Comparison of ENCODE assay signal across 1 cellular context in the genomic region with DNA sequence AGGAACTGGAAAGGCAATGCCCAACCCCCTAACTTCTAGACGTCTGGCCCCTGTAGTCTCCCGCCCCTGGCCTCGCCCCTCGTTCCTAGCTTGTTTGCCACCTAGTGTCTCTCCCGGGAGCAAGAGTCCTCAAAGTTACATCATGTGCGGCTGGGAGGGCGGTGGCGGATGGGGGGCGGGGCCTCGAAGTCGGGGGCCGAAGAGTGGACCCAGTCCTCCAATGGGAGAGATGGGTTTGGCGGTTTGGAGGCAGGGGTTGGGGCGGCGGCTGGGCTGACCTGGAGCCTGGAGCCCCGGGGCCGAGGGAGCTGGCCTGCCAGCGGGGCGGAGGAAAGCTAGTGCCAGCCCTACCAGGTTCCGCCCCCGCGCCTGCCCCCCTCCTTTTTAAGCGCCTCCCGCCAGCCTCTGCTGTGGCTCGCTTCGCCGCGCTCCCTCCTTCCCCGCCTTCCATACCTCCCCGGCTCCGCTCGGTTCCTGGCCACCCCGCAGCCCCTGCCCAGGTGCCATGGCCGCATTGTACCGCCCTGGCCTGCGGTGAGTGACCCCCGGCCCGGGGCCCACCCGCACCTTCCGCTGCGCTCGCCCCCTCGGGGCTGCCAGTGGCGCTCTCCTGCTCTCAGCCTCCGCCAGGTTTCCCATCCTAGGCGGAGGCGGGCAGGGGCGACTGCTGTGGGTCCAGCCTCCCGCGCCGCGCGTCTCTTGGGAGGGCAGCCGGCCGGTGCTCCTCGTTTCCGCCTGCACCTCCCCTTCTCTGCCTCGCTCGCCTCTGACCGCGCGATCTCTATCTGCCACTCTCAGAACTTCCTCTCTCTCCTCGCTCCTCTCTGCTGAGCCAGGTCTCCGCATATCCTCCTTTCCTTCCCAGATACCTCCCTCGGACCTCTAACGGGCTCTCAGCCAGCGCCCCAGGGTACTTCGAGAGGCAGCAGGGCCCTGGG.
TF ChIP-seq lines count a peak whose summit lies in the region.

A gene (plus strand): TSS at position 411 of the 938 bp plus-strand sequence. CDS start 95 bp downstream, at position 506.

TF ChIP-seq in K562, 482 proteins besides CTCF, POLR2A, EP300 and RAD21 (continued from another document and continues in another):
- TF ChIP-seq, protein P1, sequence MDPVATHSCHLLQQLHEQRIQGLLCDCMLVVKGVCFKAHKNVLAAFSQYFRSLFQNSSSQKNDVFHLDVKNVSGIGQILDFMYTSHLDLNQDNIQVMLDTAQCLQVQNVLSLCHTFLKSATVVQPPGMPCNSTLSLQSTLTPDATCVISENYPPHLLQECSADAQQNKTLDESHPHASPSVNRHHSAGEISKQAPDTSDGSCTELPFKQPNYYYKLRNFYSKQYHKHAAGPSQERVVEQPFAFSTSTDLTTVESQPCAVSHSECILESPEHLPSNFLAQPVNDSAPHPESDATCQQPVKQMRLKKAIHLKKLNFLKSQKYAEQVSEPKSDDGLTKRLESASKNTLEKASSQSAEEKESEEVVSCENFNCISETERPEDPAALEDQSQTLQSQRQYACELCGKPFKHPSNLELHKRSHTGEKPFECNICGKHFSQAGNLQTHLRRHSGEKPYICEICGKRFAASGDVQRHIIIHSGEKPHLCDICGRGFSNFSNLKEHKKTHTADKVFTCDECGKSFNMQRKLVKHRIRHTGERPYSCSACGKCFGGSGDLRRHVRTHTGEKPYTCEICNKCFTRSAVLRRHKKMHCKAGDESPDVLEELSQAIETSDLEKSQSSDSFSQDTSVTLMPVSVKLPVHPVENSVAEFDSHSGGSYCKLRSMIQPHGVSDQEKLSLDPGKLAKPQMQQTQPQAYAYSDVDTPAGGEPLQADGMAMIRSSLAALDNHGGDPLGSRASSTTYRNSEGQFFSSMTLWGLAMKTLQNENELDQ (CRISPR knock-in tag; IDR thresholded peaks at IDR 0.05; ENCODE audit: borderline replicate concordance) = no peak
- TF ChIP-seq EZH2 (IDR thresholded peaks at IDR 0.05; ENCODE audit: borderline replicate concordance, low read depth, low read length) (no peak), PTRF (tag; IDR thresholded peaks at IDR 0.05) (no peak), KLF13 (tag; IDR thresholded peaks at IDR 0.05; ENCODE audit: borderline replicate concordance, low read depth) (no peak), PHB2 (IDR thresholded peaks at IDR 0.05; ENCODE audit: low read depth) (no peak), CHD1 (IDR thresholded peaks at IDR 0.05; ENCODE audit: low read length) (peak; percentile 83), CCAR2 (IDR thresholded peaks at IDR 0.05; ENCODE audit: low read depth, low read length) (no peak), ZNF263 (CRISPR knock-in tag; IDR thresholded peaks at IDR 0.05; ENCODE audit: borderline replicate concordance) (peak; percentile 75), ZNF830 (CRISPR knock-in tag; IDR thresholded peaks at IDR 0.05) (0 out of 2 replicates have a peak, but pooled peaks have one; percentile 33), RBM14 (IDR thresholded peaks at IDR 0.05; ENCODE audit: borderline replicate concordance, insufficient read depth, low read depth, low read length) (0 out of 2 replicates have a peak, but pooled peaks have one; percentile 91), CEBPG (CRISPR knock-in tag; IDR thresholded peaks at IDR 0.05) (peak; percentile 98), CEBPG (tag; conservative IDR thresholded peaks at IDR 0.05 in 1 of 2, IDR thresholded peaks at IDR 0.05 in 1 of 2) (peak; percentile 83 to 93), U2AF1 (optimal IDR thresholded peaks at IDR 0.05; ENCODE audit: low read depth, low read length) (peak; percentile 90), PCBP1 (IDR thresholded peaks at IDR 0.05; ENCODE audit: low read depth, low read length, poor library complexity, severe bottlenecking) (peak; percentile 95), POLR2AphosphoS5 (IDR thresholded peaks at IDR 0.05; ENCODE audit: control insufficient read depth, insufficient read depth, low read depth, low read length) (peak; percentile 50; the same call in 1 of the 2 replicates)
- TF ChIP-seq, protein P2, sequence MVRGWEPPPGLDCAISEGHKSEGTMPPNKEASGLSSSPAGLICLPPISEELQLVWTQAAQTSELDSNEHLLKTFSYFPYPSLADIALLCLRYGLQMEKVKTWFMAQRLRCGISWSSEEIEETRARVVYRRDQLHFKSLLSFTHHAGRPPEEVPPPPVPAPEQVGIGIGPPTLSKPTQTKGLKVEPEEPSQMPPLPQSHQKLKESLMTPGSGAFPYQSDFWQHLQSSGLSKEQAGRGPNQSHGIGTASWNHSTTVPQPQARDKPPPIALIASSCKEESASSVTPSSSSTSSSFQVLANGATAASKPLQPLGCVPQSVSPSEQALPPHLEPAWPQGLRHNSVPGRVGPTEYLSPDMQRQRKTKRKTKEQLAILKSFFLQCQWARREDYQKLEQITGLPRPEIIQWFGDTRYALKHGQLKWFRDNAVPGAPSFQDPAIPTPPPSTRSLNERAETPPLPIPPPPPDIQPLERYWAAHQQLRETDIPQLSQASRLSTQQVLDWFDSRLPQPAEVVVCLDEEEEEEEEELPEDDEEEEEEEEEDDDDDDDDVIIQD (CRISPR knock-in tag; IDR thresholded peaks at IDR 0.05) = no peak
- TF ChIP-seq, protein P3, sequence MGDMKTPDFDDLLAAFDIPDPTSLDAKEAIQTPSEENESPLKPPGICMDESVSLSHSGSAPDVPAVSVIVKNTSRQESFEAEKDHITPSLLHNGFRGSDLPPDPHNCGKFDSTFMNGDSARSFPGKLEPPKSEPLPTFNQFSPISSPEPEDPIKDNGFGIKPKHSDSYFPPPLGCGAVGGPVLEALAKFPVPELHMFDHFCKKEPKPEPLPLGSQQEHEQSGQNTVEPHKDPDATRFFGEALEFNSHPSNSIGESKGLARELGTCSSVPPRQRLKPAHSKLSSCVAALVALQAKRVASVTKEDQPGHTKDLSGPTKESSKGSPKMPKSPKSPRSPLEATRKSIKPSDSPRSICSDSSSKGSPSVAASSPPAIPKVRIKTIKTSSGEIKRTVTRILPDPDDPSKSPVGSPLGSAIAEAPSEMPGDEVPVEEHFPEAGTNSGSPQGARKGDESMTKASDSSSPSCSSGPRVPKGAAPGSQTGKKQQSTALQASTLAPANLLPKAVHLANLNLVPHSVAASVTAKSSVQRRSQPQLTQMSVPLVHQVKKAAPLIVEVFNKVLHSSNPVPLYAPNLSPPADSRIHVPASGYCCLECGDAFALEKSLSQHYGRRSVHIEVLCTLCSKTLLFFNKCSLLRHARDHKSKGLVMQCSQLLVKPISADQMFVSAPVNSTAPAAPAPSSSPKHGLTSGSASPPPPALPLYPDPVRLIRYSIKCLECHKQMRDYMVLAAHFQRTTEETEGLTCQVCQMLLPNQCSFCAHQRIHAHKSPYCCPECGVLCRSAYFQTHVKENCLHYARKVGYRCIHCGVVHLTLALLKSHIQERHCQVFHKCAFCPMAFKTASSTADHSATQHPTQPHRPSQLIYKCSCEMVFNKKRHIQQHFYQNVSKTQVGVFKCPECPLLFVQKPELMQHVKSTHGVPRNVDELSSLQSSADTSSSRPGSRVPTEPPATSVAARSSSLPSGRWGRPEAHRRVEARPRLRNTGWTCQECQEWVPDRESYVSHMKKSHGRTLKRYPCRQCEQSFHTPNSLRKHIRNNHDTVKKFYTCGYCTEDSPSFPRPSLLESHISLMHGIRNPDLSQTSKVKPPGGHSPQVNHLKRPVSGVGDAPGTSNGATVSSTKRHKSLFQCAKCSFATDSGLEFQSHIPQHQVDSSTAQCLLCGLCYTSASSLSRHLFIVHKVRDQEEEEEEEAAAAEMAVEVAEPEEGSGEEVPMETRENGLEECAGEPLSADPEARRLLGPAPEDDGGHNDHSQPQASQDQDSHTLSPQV (IDR thresholded peaks at IDR 0.05) = peak; percentile 15; the same call in 1 of the 2 replicates
- TF ChIP-seq, protein P4, sequence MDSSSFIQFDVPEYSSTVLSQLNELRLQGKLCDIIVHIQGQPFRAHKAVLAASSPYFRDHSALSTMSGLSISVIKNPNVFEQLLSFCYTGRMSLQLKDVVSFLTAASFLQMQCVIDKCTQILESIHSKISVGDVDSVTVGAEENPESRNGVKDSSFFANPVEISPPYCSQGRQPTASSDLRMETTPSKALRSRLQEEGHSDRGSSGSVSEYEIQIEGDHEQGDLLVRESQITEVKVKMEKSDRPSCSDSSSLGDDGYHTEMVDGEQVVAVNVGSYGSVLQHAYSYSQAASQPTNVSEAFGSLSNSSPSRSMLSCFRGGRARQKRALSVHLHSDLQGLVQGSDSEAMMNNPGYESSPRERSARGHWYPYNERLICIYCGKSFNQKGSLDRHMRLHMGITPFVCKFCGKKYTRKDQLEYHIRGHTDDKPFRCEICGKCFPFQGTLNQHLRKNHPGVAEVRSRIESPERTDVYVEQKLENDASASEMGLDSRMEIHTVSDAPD (CRISPR knock-in tag; IDR thresholded peaks at IDR 0.05) = no peak
- TF ChIP-seq, protein P5, sequence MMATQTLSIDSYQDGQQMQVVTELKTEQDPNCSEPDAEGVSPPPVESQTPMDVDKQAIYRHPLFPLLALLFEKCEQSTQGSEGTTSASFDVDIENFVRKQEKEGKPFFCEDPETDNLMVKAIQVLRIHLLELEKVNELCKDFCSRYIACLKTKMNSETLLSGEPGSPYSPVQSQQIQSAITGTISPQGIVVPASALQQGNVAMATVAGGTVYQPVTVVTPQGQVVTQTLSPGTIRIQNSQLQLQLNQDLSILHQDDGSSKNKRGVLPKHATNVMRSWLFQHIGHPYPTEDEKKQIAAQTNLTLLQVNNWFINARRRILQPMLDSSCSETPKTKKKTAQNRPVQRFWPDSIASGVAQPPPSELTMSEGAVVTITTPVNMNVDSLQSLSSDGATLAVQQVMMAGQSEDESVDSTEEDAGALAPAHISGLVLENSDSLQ (IDR thresholded peaks at IDR 0.05) = peak; percentile 28
- TF ChIP-seq, protein P6, sequence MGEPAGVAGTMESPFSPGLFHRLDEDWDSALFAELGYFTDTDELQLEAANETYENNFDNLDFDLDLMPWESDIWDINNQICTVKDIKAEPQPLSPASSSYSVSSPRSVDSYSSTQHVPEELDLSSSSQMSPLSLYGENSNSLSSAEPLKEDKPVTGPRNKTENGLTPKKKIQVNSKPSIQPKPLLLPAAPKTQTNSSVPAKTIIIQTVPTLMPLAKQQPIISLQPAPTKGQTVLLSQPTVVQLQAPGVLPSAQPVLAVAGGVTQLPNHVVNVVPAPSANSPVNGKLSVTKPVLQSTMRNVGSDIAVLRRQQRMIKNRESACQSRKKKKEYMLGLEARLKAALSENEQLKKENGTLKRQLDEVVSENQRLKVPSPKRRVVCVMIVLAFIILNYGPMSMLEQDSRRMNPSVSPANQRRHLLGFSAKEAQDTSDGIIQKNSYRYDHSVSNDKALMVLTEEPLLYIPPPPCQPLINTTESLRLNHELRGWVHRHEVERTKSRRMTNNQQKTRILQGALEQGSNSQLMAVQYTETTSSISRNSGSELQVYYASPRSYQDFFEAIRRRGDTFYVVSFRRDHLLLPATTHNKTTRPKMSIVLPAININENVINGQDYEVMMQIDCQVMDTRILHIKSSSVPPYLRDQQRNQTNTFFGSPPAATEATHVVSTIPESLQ (CRISPR knock-in tag; IDR thresholded peaks at IDR 0.05) = peak; percentile 53; the same call in 1 of the 2 replicates
- TF ChIP-seq, protein P7, sequence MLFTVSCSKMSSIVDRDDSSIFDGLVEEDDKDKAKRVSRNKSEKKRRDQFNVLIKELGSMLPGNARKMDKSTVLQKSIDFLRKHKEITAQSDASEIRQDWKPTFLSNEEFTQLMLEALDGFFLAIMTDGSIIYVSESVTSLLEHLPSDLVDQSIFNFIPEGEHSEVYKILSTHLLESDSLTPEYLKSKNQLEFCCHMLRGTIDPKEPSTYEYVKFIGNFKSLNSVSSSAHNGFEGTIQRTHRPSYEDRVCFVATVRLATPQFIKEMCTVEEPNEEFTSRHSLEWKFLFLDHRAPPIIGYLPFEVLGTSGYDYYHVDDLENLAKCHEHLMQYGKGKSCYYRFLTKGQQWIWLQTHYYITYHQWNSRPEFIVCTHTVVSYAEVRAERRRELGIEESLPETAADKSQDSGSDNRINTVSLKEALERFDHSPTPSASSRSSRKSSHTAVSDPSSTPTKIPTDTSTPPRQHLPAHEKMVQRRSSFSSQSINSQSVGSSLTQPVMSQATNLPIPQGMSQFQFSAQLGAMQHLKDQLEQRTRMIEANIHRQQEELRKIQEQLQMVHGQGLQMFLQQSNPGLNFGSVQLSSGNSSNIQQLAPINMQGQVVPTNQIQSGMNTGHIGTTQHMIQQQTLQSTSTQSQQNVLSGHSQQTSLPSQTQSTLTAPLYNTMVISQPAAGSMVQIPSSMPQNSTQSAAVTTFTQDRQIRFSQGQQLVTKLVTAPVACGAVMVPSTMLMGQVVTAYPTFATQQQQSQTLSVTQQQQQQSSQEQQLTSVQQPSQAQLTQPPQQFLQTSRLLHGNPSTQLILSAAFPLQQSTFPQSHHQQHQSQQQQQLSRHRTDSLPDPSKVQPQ (CRISPR knock-in tag; IDR thresholded peaks at IDR 0.05; ENCODE audit: borderline replicate concordance) = no peak
- TF ChIP-seq, protein P8, sequence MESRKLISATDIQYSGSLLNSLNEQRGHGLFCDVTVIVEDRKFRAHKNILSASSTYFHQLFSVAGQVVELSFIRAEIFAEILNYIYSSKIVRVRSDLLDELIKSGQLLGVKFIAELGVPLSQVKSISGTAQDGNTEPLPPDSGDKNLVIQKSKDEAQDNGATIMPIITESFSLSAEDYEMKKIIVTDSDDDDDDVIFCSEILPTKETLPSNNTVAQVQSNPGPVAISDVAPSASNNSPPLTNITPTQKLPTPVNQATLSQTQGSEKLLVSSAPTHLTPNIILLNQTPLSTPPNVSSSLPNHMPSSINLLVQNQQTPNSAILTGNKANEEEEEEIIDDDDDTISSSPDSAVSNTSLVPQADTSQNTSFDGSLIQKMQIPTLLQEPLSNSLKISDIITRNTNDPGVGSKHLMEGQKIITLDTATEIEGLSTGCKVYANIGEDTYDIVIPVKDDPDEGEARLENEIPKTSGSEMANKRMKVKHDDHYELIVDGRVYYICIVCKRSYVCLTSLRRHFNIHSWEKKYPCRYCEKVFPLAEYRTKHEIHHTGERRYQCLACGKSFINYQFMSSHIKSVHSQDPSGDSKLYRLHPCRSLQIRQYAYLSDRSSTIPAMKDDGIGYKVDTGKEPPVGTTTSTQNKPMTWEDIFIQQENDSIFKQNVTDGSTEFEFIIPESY (CRISPR knock-in tag; IDR thresholded peaks at IDR 0.05) = 0 out of 2 replicates have a peak, but pooled peaks have one; percentile 14
- TF ChIP-seq, protein P9, sequence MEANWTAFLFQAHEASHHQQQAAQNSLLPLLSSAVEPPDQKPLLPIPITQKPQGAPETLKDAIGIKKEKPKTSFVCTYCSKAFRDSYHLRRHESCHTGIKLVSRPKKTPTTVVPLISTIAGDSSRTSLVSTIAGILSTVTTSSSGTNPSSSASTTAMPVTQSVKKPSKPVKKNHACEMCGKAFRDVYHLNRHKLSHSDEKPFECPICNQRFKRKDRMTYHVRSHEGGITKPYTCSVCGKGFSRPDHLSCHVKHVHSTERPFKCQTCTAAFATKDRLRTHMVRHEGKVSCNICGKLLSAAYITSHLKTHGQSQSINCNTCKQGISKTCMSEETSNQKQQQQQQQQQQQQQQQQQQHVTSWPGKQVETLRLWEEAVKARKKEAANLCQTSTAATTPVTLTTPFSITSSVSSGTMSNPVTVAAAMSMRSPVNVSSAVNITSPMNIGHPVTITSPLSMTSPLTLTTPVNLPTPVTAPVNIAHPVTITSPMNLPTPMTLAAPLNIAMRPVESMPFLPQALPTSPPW (CRISPR knock-in tag; IDR thresholded peaks at IDR 0.05) = peak; percentile 90
